Comparison of ENCODE assay signal across 10 cellular contexts in genomic region chr3:138935505-138935863, GRCh38. TPM values are rescaled to one million over a fixed set of nuclear protein-coding genes. Genes with fewer than 3 reads are reported as not detected.
DNase-seq lines count a peak whose midpoint lies in the region; ATAC-seq and TF ChIP-seq lines count a peak whose summit lies in the region.
"Had no signal": no experiment of that assay in that cellular context is flagged by ENCODE, and none has a peak within 500 bp of the region (broad histone marks: within the 10 kb centered on the region; RNA-seq: fewer than 3 reads in every experiment).

No MANE protein-coding gene starts in this region.

- H3K27me3 Mint-ChIP-seq in activated B cell treated with CpG ODN at 0.5 μM for 24 hours, result peaks cover 65% of the 10 kb centered on the region

- no peaks in the 10 kb centered on the region for H3K9me3 ChIP-seq in left ventricle myocardium inferior (replicated peaks)
- no peaks in the 10 kb centered on the region for H3K9me3 ChIP-seq in heart right ventricle
- no peaks in the 10 kb centered on the region for H3K9me3 ChIP-seq in iPS-18a (ENCODE audit: control insufficient read depth, low read depth, low read length)
- H3K9me3 ChIP-seq in thymus (ENCODE audit: control insufficient read depth), result no peaks in the 10 kb centered on the region
- H3K9me3 ChIP-seq in mucosa of descending colon, result no peaks in the 10 kb centered on the region
- H3K9me3 ChIP-seq: thyroid gland had no signal

- H3K27me3 ChIP-seq in left ventricle myocardium inferior (ENCODE audit: low read depth), result peaks cover 74% of the 10 kb centered on the region
- peaks cover 32 to 65% (median 54%) of the 10 kb centered on the region in 7 donors for H3K27me3 ChIP-seq in heart right ventricle
- peaks cover 69% of the 10 kb centered on the region for H3K27me3 ChIP-seq in iPS-18a (ENCODE audit: control insufficient read depth, insufficient read depth, low read length)
- peaks cover 59% of the 10 kb centered on the region for H3K27me3 ChIP-seq in thymus (ENCODE audit: control insufficient read depth, insufficient read depth)

- H3K4me3 ChIP-seq in left ventricle myocardium inferior, result peak overlapping the region; percentile 58
- H3K4me3 ChIP-seq in heart right ventricle, result peak overlapping the region in 2 of 10 donors; percentile 41 to 42
- H3K4me3 ChIP-seq in iPS-18a (ENCODE audit: low read length), result peak overlapping the region; percentile 58
- H3K4me3 ChIP-seq in thymus (ENCODE audit: low read length), result peak overlapping the region; percentile 49
- no peak overlapping the region for H3K4me3 ChIP-seq in mucosa of descending colon

- CTCF ChIA-PET in activated B cell treated with CpG ODN at 0.5 μM for 24 hours (lab: Charles Lee), result interaction anchor here (0.7 to 3.6 kb wide), 15 partner anchors 9 to 453 kb away, joined by 3 to 22 read pairs (median 6); partner anchors contain the start of genes FOXL2 and FOXL2NB

- intact Hi-C loops in left ventricle myocardium inferior (cut with micrococcal nuclease), result loop anchor here (5.0 kb wide), 1 partner anchor 397 kb away; no protein-coding TSS in a partner anchor
- intact Hi-C loops in heart right ventricle (cut with DNase I), result loop anchor here in 6 of 10 donors (5.0 to 10.0 kb wide), 3 partner anchors 169 to 521 kb away; no protein-coding TSS in a partner anchor
- intact Hi-C loops in activated B cell treated with CpG ODN at 0.5 μM for 24 hours (cut with micrococcal nuclease), result no loop called here
- intact Hi-C loops in left cardiac atrium (cut with DNase I), result loop anchor here in 1 of 2 donors (5.0 kb wide), 1 partner anchor 392 kb away; no protein-coding TSS in a partner anchor
- intact Hi-C loops in mucosa of descending colon (cut with DNase I, micrococcal nuclease), result loop anchor here in 1 of 2 donors (10.0 kb wide), 1 partner anchor 389 kb away; no protein-coding TSS in a partner anchor

- no peak for TF ChIP-seq CTCF in left ventricle myocardium inferior (IDR thresholded peaks at IDR 0.05; ENCODE audit: borderline replicate concordance)
- TF ChIP-seq CTCF in heart right ventricle (IDR thresholded peaks at IDR 0.05), result no peak
- no peak for TF ChIP-seq CTCF in activated B cell treated with CpG ODN at 0.5 μM for 24 hours (IDR thresholded peaks at IDR 0.05)
- no peak for TF ChIP-seq CTCF in mucosa of descending colon (IDR thresholded peaks at IDR 0.05)

- H3K4me1 ChIP-seq in left ventricle myocardium inferior (peaks cover 45% of the 10 kb centered on the region), heart right ventricle (peaks cover 17 to 47% (median 44%) of the 10 kb centered on the region in 9 donors), iPS-18a (ENCODE audit: control insufficient read depth, low read depth, low read length) (peaks cover 18% of the 10 kb centered on the region), thymus (ENCODE audit: control insufficient read depth, insufficient read depth, low read length) (peaks cover 9% of the 10 kb centered on the region), mucosa of descending colon (ENCODE audit: low read depth) (peaks cover 30% of the 10 kb centered on the region)

- no peaks in the 10 kb centered on the region for H3K9me3 Mint-ChIP-seq in activated B cell treated with CpG ODN at 0.5 μM for 24 hours

- H3K27ac Mint-ChIP-seq in activated B cell treated with CpG ODN at 0.5 μM for 24 hours, result no peak overlapping the region

- peaks cover 35% of the 10 kb centered on the region for H3K4me1 Mint-ChIP-seq in activated B cell treated with CpG ODN at 0.5 μM for 24 hours

- ATAC-seq in heart right ventricle (no peak), activated B cell treated with CpG ODN at 0.5 μM for 24 hours (ENCODE audit: low read depth) (no peak), left cardiac atrium (no peak), mucosa of descending colon (no peak)

- POLR2A ChIA-PET in activated B cell treated with CpG ODN at 0.5 μM for 24 hours (lab: Charles Lee), result no interaction called here

- H3K36me3 Mint-ChIP-seq in activated B cell treated with CpG ODN at 0.5 μM for 24 hours (ENCODE audit: low read depth), result no peaks in the 10 kb centered on the region

- H3K27ac ChIP-seq in left ventricle myocardium inferior (replicated peaks) (no peak overlapping the region), heart right ventricle (no peak overlapping the region), iPS-18a (ENCODE audit: low read length) (no peak overlapping the region), thymus (ENCODE audit: low read depth) (no peak overlapping the region)
- H3K27ac ChIP-seq: thyroid gland had no signal

- H3K36me3 ChIP-seq in left ventricle myocardium inferior, result no peaks in the 10 kb centered on the region
- H3K36me3 ChIP-seq in heart right ventricle, result no peaks in the 10 kb centered on the region
- H3K36me3 ChIP-seq in iPS-18a (ENCODE audit: control insufficient read depth, low read depth, low read length), result no peaks in the 10 kb centered on the region
- H3K36me3 ChIP-seq in thymus (ENCODE audit: control insufficient read depth, insufficient read depth), result no peaks in the 10 kb centered on the region
- H3K36me3 ChIP-seq in mucosa of descending colon (ENCODE audit: low read depth), result no peaks in the 10 kb centered on the region
- H3K36me3 ChIP-seq: thyroid gland had no signal

- peak overlapping the region; percentile 25 for H3K9ac ChIP-seq in iPS-18a (ENCODE audit: low read length)

- DNase-seq in left ventricle myocardium inferior (no peak), heart right ventricle (no peak), activated B cell treated with CpG ODN at 0.5 μM for 24 hours (no peak), left cardiac atrium (no peak), mucosa of descending colon (no peak)
- DNase-seq in activated effector memory CD4-positive, alpha-beta T cell treated with anti-CD3 and anti-CD28 coated beads, Interleukin-2, amount 50 U/mL, for 16 hours, result no peak

- H3K4me3 Mint-ChIP-seq in activated B cell treated with CpG ODN at 0.5 μM for 24 hours, result peak overlapping the region; percentile 48

- 83 to 84% methylated on average over 7 of the region's 7 CpGs for WGBS in heart right ventricle, 2 donors
- 54% methylated on average over 7 of the region's 7 CpGs for WGBS in thymus

RNA-seq across cellular contexts. Expression of gene FOXL2, which starts 11.5 kb away (rescaled TPM):
- total RNA-seq in left ventricle myocardium inferior (not detected), heart right ventricle (under 1 TPM in 1 of 10 donors, not detected in 9; 0.12 TPM), activated B cell treated with CpG ODN at 0.5 μM for 24 hours (not detected in 2 replicates), left cardiac atrium (not detected), mucosa of descending colon (under 1 TPM in 1 of 3 donors, not detected in 2; 0.09 TPM)
- polyA plus RNA-seq in heart right ventricle (not detected), thymus (0.18 TPM)
- total RNA-seq: left colon, thyroid gland had no signal

RNA-seq across cellular contexts. Expression of gene FOXL2NB, which starts 11.5 kb away (rescaled TPM):
- total RNA-seq in left ventricle myocardium inferior (not detected), heart right ventricle (under 1 TPM in 2 of 10 donors, not detected in 8; 0.06 to 0.13 TPM), activated B cell treated with CpG ODN at 0.5 μM for 24 hours (not detected in 2 replicates), left cardiac atrium (not detected), mucosa of descending colon (under 1 TPM in 1 of 3 donors, not detected in 2; 0.17 TPM)
- polyA plus RNA-seq in heart right ventricle (under 1 TPM in 1 of 2 donors, not detected in 1; 0.01 TPM), thymus (0.05 TPM)
- total RNA-seq: left colon, thyroid gland had no signal
